ENCODE assay signal across 8 cellular contexts in genomic region chr11:44950625-44951472, GRCh38. TPM values are rescaled to one million over a fixed set of nuclear protein-coding genes. Genes with fewer than 3 reads are reported as not detected.
DNase-seq lines count a peak whose midpoint lies in the region; ATAC-seq and TF ChIP-seq lines count a peak whose summit lies in the region.

A gene with protein sequence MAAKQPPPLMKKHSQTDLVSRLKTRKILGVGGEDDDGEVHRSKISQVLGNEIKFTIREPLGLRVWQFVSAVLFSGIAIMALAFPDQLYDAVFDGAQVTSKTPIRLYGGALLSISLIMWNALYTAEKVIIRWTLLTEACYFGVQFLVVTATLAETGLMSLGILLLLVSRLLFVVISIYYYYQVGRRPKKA (minus strand): TSS chr11:44950883. CDS start chr11:44938335, 12,548 bp downstream.

- CTCF ChIA-PET in AG04450 (lab: Charles Lee), result interaction anchor here (0.7 to 1.5 kb wide), 5 partner anchors 10 to 153 kb away, joined by 3 to 8 read pairs (median 5); no protein-coding TSS in a partner anchor

- no peaks in the 10 kb centered on the region for H3K36me3 Mint-ChIP-seq in activated naive CD4-positive, alpha-beta T cell treated with anti-CD3 and anti-CD28 coated beads, Interleukin-2, amount 50 U/mL, for 72 hours
- H3K36me3 Mint-ChIP-seq in type B pancreatic cell, result no peaks in the 10 kb centered on the region

- peak within 1 kb of the TSS; percentile 25 for H2BK12ac ChIP-seq in trophoblast cell (ENCODE audit: low read length)

- H3K4me1 ChIP-seq in SJCRH30 (peaks cover 18% of the 10 kb centered on the region), trophoblast cell (ENCODE audit: control insufficient read depth in 1 of 2, insufficient read depth in 2 of 2, low read length in 2 of 2) (peaks cover 13 to 17% of the 10 kb centered on the region in 2 experiments)

- no peak within 1 kb of the TSS for H2AK5ac ChIP-seq in trophoblast cell (ENCODE audit: low read length)

- DNase-seq in AG04450 (ENCODE audit: low read depth, low spot score) (no peak), H7 (peak; percentile 92), SJCRH30 (peak; percentile 61 to 71), Right ventricle myocardium inferior (ENCODE audit: missing footprints) (peak; percentile 93), trophoblast cell (peak; percentile 82 to 86), type B pancreatic cell (ENCODE audit: extremely low spot score, unreplicated experiment) (peak; percentile 85), SIG-M5 treated with dmso at 0.1 percent for 504 hours (lab: John Stamatoyannopoulos, UW; ENCODE audit: unreplicated experiment) (no peak)
- peak; percentile 71 to 78 for DNase-seq in activated naive CD4-positive, alpha-beta T cell treated with anti-CD3 and anti-CD28 coated beads, Interleukin-2, amount 50 U/mL, for 72 hours (ENCODE audit: low spot score in 2 of 2)

- H4K8ac ChIP-seq in trophoblast cell (ENCODE audit: low read depth, low read length), result peak within 1 kb of the TSS; percentile 72

- H3K27me3 Mint-ChIP-seq in type B pancreatic cell, result peaks cover 12% of the 10 kb centered on the region

- peak within 1 kb of the TSS; percentile 65 for H3K9ac ChIP-seq in trophoblast cell (ENCODE audit: low read length)

- peak within 1 kb of the TSS; percentile 93 for H3K4me2 ChIP-seq in trophoblast cell (ENCODE audit: low read length)

- peak within 1 kb of the TSS; percentile 90 for H3K4me3 Mint-ChIP-seq in type B pancreatic cell

- peak; percentile 79 to 85 for ATAC-seq in activated naive CD4-positive, alpha-beta T cell treated with anti-CD3 and anti-CD28 coated beads, Interleukin-2, amount 50 U/mL, for 72 hours
- ATAC-seq in Right ventricle myocardium inferior, result peak; percentile 83

- H3K27ac ChIP-seq in AG04450 (ENCODE audit: low read depth, low read length) (no peak within 1 kb of the TSS), SJCRH30 (peak within 1 kb of the TSS; percentile 4; the same call in 1 of the 2 replicates), trophoblast cell (ENCODE audit: low read depth, low read length) (no peak within 1 kb of the TSS)

- no CpG with 5 or more reads among the region's 83 CpGs for WGBS in trophoblast cell (ENCODE audit: extremely low coverage, insufficient coverage, insufficient read length)

- H3K36me3 ChIP-seq in H7 (replicated peaks; ENCODE audit: control insufficient read depth, insufficient read depth, low read length) (no peaks in the 10 kb centered on the region), SJCRH30 (no peaks in the 10 kb centered on the region), trophoblast cell (ENCODE audit: control insufficient read depth in 1 of 2, insufficient read depth in 2 of 2, low read length in 2 of 2) (no peaks in the 10 kb centered on the region)

- H3K27ac Mint-ChIP-seq in activated naive CD4-positive, alpha-beta T cell treated with anti-CD3 and anti-CD28 coated beads, Interleukin-2, amount 50 U/mL, for 72 hours, result no peak within 1 kb of the TSS
- H3K27ac Mint-ChIP-seq in type B pancreatic cell, result peak within 1 kb of the TSS; percentile 47

- intact Hi-C loops in Right ventricle myocardium inferior (cut with DNase I), result loop anchor here (5.0 kb wide), 2 partner anchors 41 to 136 kb away; no protein-coding TSS in a partner anchor

- H3K79me2 ChIP-seq in trophoblast cell (ENCODE audit: control insufficient read depth, insufficient read depth, low read length, poor library complexity), result peaks cover 5% of the 10 kb centered on the region

- H3K14ac ChIP-seq in trophoblast cell (ENCODE audit: low read length), result peak within 1 kb of the TSS; percentile 59

- H4K12ac ChIP-seq in trophoblast cell (ENCODE audit: low read depth, low read length), result peak within 1 kb of the TSS; percentile 74

- H3K4me3 ChIP-seq in AG04450 (ENCODE audit: low read depth, low read length) (peak within 1 kb of the TSS; percentile 71), H7 (ENCODE audit: insufficient read depth, low read depth, low read length) (peak within 1 kb of the TSS; percentile 79), SJCRH30 (peak within 1 kb of the TSS; percentile 65), trophoblast cell (ENCODE audit: low read depth, low read length) (peak within 1 kb of the TSS; percentile 78)

- peaks cover 43% of the 10 kb centered on the region for H3K4me1 Mint-ChIP-seq in type B pancreatic cell (ENCODE audit: unreplicated experiment)

- peak within 1 kb of the TSS; percentile 12 for H3K4ac ChIP-seq in trophoblast cell (ENCODE audit: low read depth, low read length)

- H3K9me3 ChIP-seq in AG04450 (ENCODE audit: control insufficient read depth, insufficient read depth, low read length), result peaks cover 5% of the 10 kb centered on the region; the same call in 1 of the 2 replicates
- H3K9me3 ChIP-seq in SJCRH30 (replicated peaks), result no peaks in the 10 kb centered on the region
- H3K9me3 ChIP-seq in trophoblast cell (ENCODE audit: insufficient read depth, low read depth, low read length), result no peaks in the 10 kb centered on the region

- H3K79me1 ChIP-seq in trophoblast cell (ENCODE audit: low read length), result peaks cover 8% of the 10 kb centered on the region

- TF ChIP-seq CTCF in AG04450 (IDR thresholded peaks at IDR 0.05; ENCODE audit: low read depth, low read length), result peak; percentile 43
- peak; percentile 99 for TF ChIP-seq CTCF in type B pancreatic cell (conservative IDR thresholded peaks at IDR 0.05)

- H2BK5ac ChIP-seq in trophoblast cell (ENCODE audit: low read depth, low read length, poor library complexity), result no peak within 1 kb of the TSS

- no peak within 1 kb of the TSS for H3K23ac ChIP-seq in trophoblast cell (ENCODE audit: low read length)

- POLR2A ChIA-PET in AG04450 (lab: Yijun Ruan, JAX), result no interaction called here

- H3K18ac ChIP-seq in trophoblast cell (ENCODE audit: low read length), result peak within 1 kb of the TSS; percentile 72

- H2BK120ac ChIP-seq in trophoblast cell (ENCODE audit: insufficient read depth, low read length, poor library complexity), result peak within 1 kb of the TSS; percentile 26

- H4K91ac ChIP-seq in trophoblast cell (ENCODE audit: low read depth, low read length), result peak within 1 kb of the TSS; percentile 80

- no peaks in the 10 kb centered on the region for H3K9me3 Mint-ChIP-seq in activated naive CD4-positive, alpha-beta T cell treated with anti-CD3 and anti-CD28 coated beads, Interleukin-2, amount 50 U/mL, for 72 hours
- no peaks in the 10 kb centered on the region for H3K9me3 Mint-ChIP-seq in type B pancreatic cell

- H3K27me3 ChIP-seq in AG04450 (ENCODE audit: control insufficient read depth, insufficient read depth, low read length), result peaks cover 33% of the 10 kb centered on the region
- no peaks in the 10 kb centered on the region; the same call in 1 of the 2 replicates for H3K27me3 ChIP-seq in H7 (ENCODE audit: control insufficient read depth, insufficient read depth, low read length)
- no peaks in the 10 kb centered on the region for H3K27me3 ChIP-seq in SJCRH30
- H3K27me3 ChIP-seq in trophoblast cell (ENCODE audit: insufficient read depth, low read length), result no peaks in the 10 kb centered on the region

- H2AFZ ChIP-seq in trophoblast cell (ENCODE audit: insufficient read depth, low read length, poor library complexity), result peak within 1 kb of the TSS; percentile 70

RNA-seq across cellular contexts. Expression of the gene that starts here (rescaled TPM):
- polyA plus RNA-seq in AG04450 (2011; rRNA removed), result 6.3 and 10.6 TPM in 2 replicates
- polyA minus RNA-seq in AG04450 (2011; rRNA and poly(A)+ RNA removed), result 13.4 and 17.3 TPM in 2 replicates
- total RNA-seq in H7 (2014; rRNA removed; shearing (Covaris generic)), result 34.6 and 46.9 TPM in 2 replicates
- total RNA-seq in SJCRH30 (2014; rRNA removed; shearing (Covaris generic)), result 13.4 and 14.7 TPM in 2 replicates
- total RNA-seq in activated naive CD4-positive, alpha-beta T cell treated with anti-CD3 and anti-CD28 coated beads, Interleukin-2, amount 50 U/mL, for 72 hours, result 10 to 100 TPM in 1 of 2 donors, 1 to 10 TPM in 1; 7.5 to 21.5 TPM
- 59.1 TPM for total RNA-seq in Right ventricle myocardium inferior
- 39.8 and 41.5 TPM in 2 replicates for polyA plus RNA-seq in trophoblast cell (2013)
- 38.2 and 72.4 TPM in 2 replicates for total RNA-seq in type B pancreatic cell (ENCODE audit: low replicate concordance)

Comparison
In these comparisons a context has a peak if more than half of its experiments do, and no peak if none do; other contexts are left out.
1. DNase-seq: peak in H7 (single experiment), SJCRH30 (2 of 2), activated naive CD4-positive, alpha-beta T cell treated with anti-CD3 and anti-CD28 coated beads, Interleukin-2, amount 50 U/mL, for 72 hours (2 of 2), Right ventricle myocardium inferior (single experiment), trophoblast cell (2 of 2) and type B pancreatic cell (single experiment); none in AG04450 (single experiment) and SIG-M5 treated with dmso at 0.1 percent for 504 hours (single experiment).
2. Peak in every context shown above with its lines, with median percentiles within 50 percentile points of each other: H3K4me3 ChIP-seq.